Comparison of ENCODE assay signal across 8 cellular contexts in the genomic region with DNA sequence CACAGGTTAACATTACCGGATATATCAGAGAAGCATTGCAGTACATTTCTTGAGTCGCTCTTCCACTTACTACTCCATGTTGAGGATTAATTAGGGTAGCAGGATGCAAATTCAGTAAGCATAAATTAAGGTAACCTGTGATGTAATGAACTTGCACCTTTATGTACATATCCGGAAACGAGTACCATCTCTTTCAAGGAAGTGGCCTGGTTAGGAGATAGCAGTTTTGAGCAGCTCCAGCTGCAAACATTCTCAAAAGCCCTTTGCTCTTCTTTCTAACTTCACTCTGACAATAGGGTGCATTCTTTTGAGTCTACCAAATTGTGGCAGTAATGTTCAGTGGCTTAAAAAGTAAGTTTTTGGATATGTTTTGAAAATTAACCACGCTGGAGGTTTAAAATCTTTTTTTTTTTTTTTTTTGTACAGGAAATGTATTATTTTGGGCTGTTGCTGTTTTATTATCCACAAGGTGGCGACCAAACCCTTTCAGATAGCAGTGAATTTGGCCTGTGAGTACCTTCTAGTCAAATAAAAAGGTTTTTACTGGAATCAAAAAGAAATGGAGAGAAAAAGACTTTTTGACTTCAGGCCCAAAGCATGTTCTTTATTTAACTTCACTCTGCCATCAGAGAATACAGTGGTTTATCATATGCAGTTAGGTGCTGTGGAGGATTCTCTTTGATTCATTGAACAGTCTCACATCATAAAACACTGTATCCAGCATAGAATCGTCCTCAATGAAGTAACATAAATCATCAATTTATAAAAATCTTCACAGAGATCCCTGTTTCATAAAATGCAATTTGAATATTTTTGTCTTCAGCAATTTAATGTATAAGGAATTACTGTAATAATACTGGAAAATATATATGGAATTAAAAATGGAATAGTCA. TPM values are rescaled to one million over a fixed set of nuclear protein-coding genes. Genes with fewer than 3 reads are reported as not detected.
DNase-seq lines count a peak whose midpoint lies in the region; ATAC-seq, FAIRE-seq and TF ChIP-seq lines count a peak whose summit lies in the region.

No MANE protein-coding gene starts in this region.

- POLR2A ChIA-PET in CD8-positive, alpha-beta T cell (lab: Charles Lee): interaction anchor here (2.2 kb wide), 1 partner anchor 9 kb away, joined by 12 read pairs; a partner anchor contains a TSS
- POLR2A ChIA-PET in T-cell (lab: Charles Lee): interaction anchor here (0.6 to 0.7 kb wide), 2 partner anchors 9 to 314 kb away, joined by 3 read pairs; a partner anchor contains a TSS

- H3K4me1 ChIP-seq in CD8-positive, alpha-beta T cell (ENCODE audit: insufficient read depth, low read length): peaks cover 6% of the 10 kb centered on the region

- in situ Hi-C loops in GM13977 (cut with MboI; ENCODE audit: low pct_unique_long_range_greater_than_20kb, low sequenced_read_pairs, unreplicated experiment): no loop called here

- peaks cover 18% of the 10 kb centered on the region for H3K4me1 Mint-ChIP-seq in CD8-positive, alpha-beta T cell (ENCODE audit: low read depth)
- peaks cover 22 to 33% (median 24%) of the 10 kb centered on the region in 3 donors for H3K4me1 Mint-ChIP-seq in T-cell
- H3K4me1 Mint-ChIP-seq in nephron: peaks cover 51% of the 10 kb centered on the region

- DNase-seq in CD8-positive, alpha-beta T cell: peak in 2 of 7 experiments; percentile 22 to 33
- no peak for DNase-seq in GM13977 (ENCODE audit: low spot score)
- no peak for DNase-seq in LNCaP clone FGC (ENCODE audit: low read depth)
- peak in 18 of 34 experiments; percentile 11 to 55 (median 34) for DNase-seq in T-cell

- TF ChIP-seq CTCF in CD8-positive, alpha-beta T cell (IDR thresholded peaks at IDR 0.05): peak; percentile 89
- TF ChIP-seq CTCF in GM13977 (IDR thresholded peaks at IDR 0.05; ENCODE audit: extremely low read depth, insufficient read depth, missing control alignments) (peak; percentile 60), LNCaP clone FGC (IDR thresholded peaks at IDR 0.05; ENCODE audit: control insufficient read depth, extremely low read depth, insufficient read depth) (peak; percentile 57), nephron (IDR thresholded peaks at IDR 0.05; ENCODE audit: unreplicated experiment in 3 of 3) (peak; percentile 63 to 71 (median 63))

- intact Hi-C loops in CD8-positive, alpha-beta T cell (cut with DNase I, micrococcal nuclease): loop anchor here (1.0 to 5.0 kb wide), 8 partner anchors 9 to 1938 kb away; a partner anchor contains a TSS

- ATAC-seq in CD8-positive, alpha-beta T cell: peak; percentile 91
- ATAC-seq in T-cell (replicated peaks in 1 of 4) (peak; percentile 80 to 93 (median 89)), HG03520 (IDR thresholded peaks at IDR 0.05; ENCODE audit: unreplicated experiment) (no peak), HG02571 (IDR thresholded peaks at IDR 0.05; ENCODE audit: unreplicated experiment) (no peak)

- peaks cover 37% of the 10 kb centered on the region for H3K36me3 Mint-ChIP-seq in CD8-positive, alpha-beta T cell
- H3K36me3 Mint-ChIP-seq in T-cell (peaks cover 11% of the 10 kb centered on the region), nephron (ENCODE audit: low read depth) (peaks cover 14% of the 10 kb centered on the region)

- H3K4me3 Mint-ChIP-seq in CD8-positive, alpha-beta T cell: peak overlapping the region; percentile 57
- H3K4me3 Mint-ChIP-seq in T-cell: peak overlapping the region; percentile 56 to 62 (median 60)
- no peak overlapping the region for H3K4me3 Mint-ChIP-seq in nephron

- FAIRE-seq in endometrium (lab: Jason Lieb, UNC): peak; percentile 92

- no peaks in the 10 kb centered on the region for H3K27me3 ChIP-seq in CD8-positive, alpha-beta T cell (ENCODE audit: insufficient read depth, low read length)

- peaks cover 8% of the 10 kb centered on the region for H3K36me3 ChIP-seq in CD8-positive, alpha-beta T cell (ENCODE audit: insufficient read depth, low read length)

- CTCF ChIA-PET in CD8-positive, alpha-beta T cell (lab: Charles Lee): interaction anchor here (0.6 to 3.1 kb wide), 12 partner anchors 9 to 1312 kb away, joined by 3 to 28 read pairs (median 5); a partner anchor contains a TSS
- CTCF ChIA-PET in T-cell (lab: Charles Lee): interaction anchor here (0.6 to 2.9 kb wide), 10 partner anchors 9 to 316 kb away, joined by 3 to 16 read pairs (median 5); a partner anchor contains a TSS

- no peaks in the 10 kb centered on the region for H3K9me3 Mint-ChIP-seq in CD8-positive, alpha-beta T cell
- H3K9me3 Mint-ChIP-seq in T-cell (no peaks in the 10 kb centered on the region), nephron (no peaks in the 10 kb centered on the region)

- H3K27me3 Mint-ChIP-seq in CD8-positive, alpha-beta T cell (ENCODE audit: low read depth): no peaks in the 10 kb centered on the region
- H3K27me3 Mint-ChIP-seq in T-cell (no peaks in the 10 kb centered on the region), nephron (ENCODE audit: low read depth) (peaks cover 8% of the 10 kb centered on the region)

- peak overlapping the region; percentile 91 for H3K27ac Mint-ChIP-seq in CD8-positive, alpha-beta T cell
- peak overlapping the region; percentile 95 to 97 for H3K27ac Mint-ChIP-seq in T-cell
- H3K27ac Mint-ChIP-seq in nephron: no peak overlapping the region

- no peaks in the 10 kb centered on the region for H3K9me3 ChIP-seq in CD8-positive, alpha-beta T cell (ENCODE audit: low read length)

- peak overlapping the region; percentile 37 for H3K27ac ChIP-seq in CD8-positive, alpha-beta T cell (ENCODE audit: low read depth, low read length)

- no peak overlapping the region for H3K4me3 ChIP-seq in CD8-positive, alpha-beta T cell (ENCODE audit: low read depth, low read length)
- H3K4me3 ChIP-seq in LNCaP clone FGC (ENCODE audit: low read depth, low read length): no peak overlapping the region

RNA-seq across cellular contexts. Expression of a gene that starts 8.9 kb away (rescaled TPM):
- 10 to 100 TPM; 10.1 to 13.5 TPM for total RNA-seq in CD8-positive, alpha-beta T cell
- total RNA-seq in T-cell: 10 to 100 TPM; 19.3 to 35.6 (median 29.5) TPM

RNA-seq across cellular contexts. Expression of a gene that starts 9.0 kb away (rescaled TPM):
- 1 to 10 TPM; 3.9 to 4.5 TPM for total RNA-seq in CD8-positive, alpha-beta T cell
- 10 to 100 TPM in 2 of 5 donors, 1 to 10 TPM in 3; 3.6 to 10.9 (median 9.7) TPM for total RNA-seq in T-cell

RNA-seq across cellular contexts. Expression of a gene that starts 9.1 kb away (rescaled TPM):
- total RNA-seq in CD8-positive, alpha-beta T cell: 1 to 10 TPM in 1 of 2 experiments, under 1 TPM in 1; 0.94 to 1.1 TPM
- 1 to 10 TPM; 1.5 to 5.2 (median 2.9) TPM for total RNA-seq in T-cell

RNA-seq across cellular contexts. Expression of a gene that starts 15.6 kb away (rescaled TPM):
- total RNA-seq in CD8-positive, alpha-beta T cell: 1 to 10 TPM; 2.4 TPM
- total RNA-seq in T-cell: 1 to 10 TPM; 3.0 to 6.0 (median 3.8) TPM

Comparison
In these comparisons a context has a peak if more than half of its experiments do, and no peak if none do; other contexts are left out.
1. ATAC-seq: peak in CD8-positive, alpha-beta T cell (single experiment) and T-cell (4 of 4); none in HG03520 (single experiment) and HG02571 (single experiment).
2. DNase-seq: peak in T-cell (18 of 34); none in GM13977 (single experiment) and LNCaP clone FGC (single experiment).
3. H3K27ac Mint-ChIP-seq: peak in CD8-positive, alpha-beta T cell (single experiment) and T-cell (2 of 2); none in nephron (0 of 3).
4. H3K4me3 Mint-ChIP-seq: peak in CD8-positive, alpha-beta T cell (single experiment) and T-cell (3 of 3); none in nephron (0 of 3).
5. Peak in every context shown above with its lines, with median percentiles within 50 percentile points of each other: CTCF ChIP-seq.